ENCODE assay signal across 2 cellular contexts in the genomic region with DNA sequence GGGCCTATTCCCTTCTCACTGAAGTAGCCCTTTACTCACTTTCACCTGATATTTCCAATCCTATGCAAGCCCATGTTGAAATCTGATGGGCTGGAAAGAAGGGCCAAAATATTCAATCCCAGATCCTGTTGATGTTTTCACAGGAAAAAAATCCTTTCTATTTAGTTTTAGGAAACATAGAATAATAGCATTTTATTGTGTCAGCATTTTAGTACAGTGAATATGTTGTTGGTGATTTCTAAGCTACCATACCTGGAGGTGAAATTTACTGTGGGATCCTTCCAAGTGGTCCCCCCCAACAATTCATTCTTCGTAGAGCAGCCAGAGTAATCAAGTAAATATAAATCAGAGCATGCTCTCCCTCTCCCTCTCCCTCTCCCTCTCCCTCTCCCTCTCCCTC.
TF ChIP-seq lines count a peak whose summit lies in the region.

No MANE protein-coding gene starts in this region.

TF ChIP-seq in A549, 52 proteins besides CTCF, POLR2A, EP300 and RAD21:
- peak; percentile 55 for TF ChIP-seq MAFK (IDR thresholded peaks at IDR 0.05; ENCODE audit: partially characterized antibody)
- TF ChIP-seq, protein P1, sequence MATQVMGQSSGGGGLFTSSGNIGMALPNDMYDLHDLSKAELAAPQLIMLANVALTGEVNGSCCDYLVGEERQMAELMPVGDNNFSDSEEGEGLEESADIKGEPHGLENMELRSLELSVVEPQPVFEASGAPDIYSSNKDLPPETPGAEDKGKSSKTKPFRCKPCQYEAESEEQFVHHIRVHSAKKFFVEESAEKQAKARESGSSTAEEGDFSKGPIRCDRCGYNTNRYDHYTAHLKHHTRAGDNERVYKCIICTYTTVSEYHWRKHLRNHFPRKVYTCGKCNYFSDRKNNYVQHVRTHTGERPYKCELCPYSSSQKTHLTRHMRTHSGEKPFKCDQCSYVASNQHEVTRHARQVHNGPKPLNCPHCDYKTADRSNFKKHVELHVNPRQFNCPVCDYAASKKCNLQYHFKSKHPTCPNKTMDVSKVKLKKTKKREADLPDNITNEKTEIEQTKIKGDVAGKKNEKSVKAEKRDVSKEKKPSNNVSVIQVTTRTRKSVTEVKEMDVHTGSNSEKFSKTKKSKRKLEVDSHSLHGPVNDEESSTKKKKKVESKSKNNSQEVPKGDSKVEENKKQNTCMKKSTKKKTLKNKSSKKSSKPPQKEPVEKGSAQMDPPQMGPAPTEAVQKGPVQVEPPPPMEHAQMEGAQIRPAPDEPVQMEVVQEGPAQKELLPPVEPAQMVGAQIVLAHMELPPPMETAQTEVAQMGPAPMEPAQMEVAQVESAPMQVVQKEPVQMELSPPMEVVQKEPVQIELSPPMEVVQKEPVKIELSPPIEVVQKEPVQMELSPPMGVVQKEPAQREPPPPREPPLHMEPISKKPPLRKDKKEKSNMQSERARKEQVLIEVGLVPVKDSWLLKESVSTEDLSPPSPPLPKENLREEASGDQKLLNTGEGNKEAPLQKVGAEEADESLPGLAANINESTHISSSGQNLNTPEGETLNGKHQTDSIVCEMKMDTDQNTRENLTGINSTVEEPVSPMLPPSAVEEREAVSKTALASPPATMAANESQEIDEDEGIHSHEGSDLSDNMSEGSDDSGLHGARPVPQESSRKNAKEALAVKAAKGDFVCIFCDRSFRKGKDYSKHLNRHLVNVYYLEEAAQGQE (IDR thresholded peaks at IDR 0.05), result no peak

TF ChIP-seq in IMR-90, 13 proteins besides CTCF, POLR2A, EP300 and RAD21:
- TF ChIP-seq FOS (IDR thresholded peaks at IDR 0.05; ENCODE audit: low read depth, low read length) (no peak), MAFK (IDR thresholded peaks at IDR 0.05; ENCODE audit: low read depth, low read length) (peak; percentile 62; the same call in 1 of the 2 replicates), SMC3 (IDR thresholded peaks at IDR 0.05; ENCODE audit: low read depth, low read length) (no peak), MXI1 (IDR thresholded peaks at IDR 0.05; ENCODE audit: borderline replicate concordance, low read depth, low read length) (no peak)
